Comparison of ENCODE assay signal across 14 cellular contexts in genomic region chr9:91995000-91995399, GRCh38.
"Had no signal": no experiment of that assay in that cellular context is flagged by ENCODE, and none has a peak within 500 bp of the region (broad histone marks: within the 10 kb centered on the region; RNA-seq: fewer than 3 reads in every experiment).

No MANE protein-coding gene starts in this region.

- H3K36me3 ChIP-seq: gastroesophageal sphincter, left ventricle myocardium inferior, uterus had no signal

- H3K4me2 ChIP-seq: hepatocyte, smooth muscle cell had no signal

- H3K27me3 ChIP-seq: hepatocyte, uterus had no signal

- DNase-seq: activated CD4-positive, CD25-positive, alpha-beta regulatory T cell; activated effector memory CD4-positive, alpha-beta T cell treated with anti-CD3 and anti-CD28 coated beads, Interleukin-2, amount 50 U/mL, for 16 hours; activated T-cell treated with anti-CD3 and anti-CD28 coated beads, Interleukin-2, amount 50 U/mL, for 24 hours; amygdala; effector memory CD8-positive, alpha-beta T cell; kidney; left ventricle myocardium inferior; right cardiac atrium; T1000; uterus had no signal

- H3K79me2 ChIP-seq: hepatocyte had no signal

- ATAC-seq: effector memory CD8-positive, alpha-beta T cell; gastroesophageal sphincter; right cardiac atrium had no signal

- H3K9me3 ChIP-seq: gastroesophageal sphincter, left ventricle myocardium inferior, uterus had no signal

- H2AFZ ChIP-seq: hepatocyte had no signal

- H3K4me3 ChIP-seq: gastroesophageal sphincter, hepatocyte, left ventricle myocardium inferior, smooth muscle cell, uterus had no signal

- H3K27ac ChIP-seq: epithelial cell of prostate, gastroesophageal sphincter, hepatocyte, left ventricle myocardium inferior, uterus had no signal

- H3K4me1 ChIP-seq: gastroesophageal sphincter, left ventricle myocardium inferior, uterus had no signal
